ENCODE assay signal across 2 cellular contexts in genomic region chr17:16148596-16148995, GRCh38.
TF ChIP-seq lines count a peak whose summit lies in the region.

No MANE protein-coding gene starts in this region.

TF ChIP-seq in A549, 52 proteins besides CTCF, POLR2A, EP300 and RAD21 (continued from another document):
- TF ChIP-seq, protein P1, sequence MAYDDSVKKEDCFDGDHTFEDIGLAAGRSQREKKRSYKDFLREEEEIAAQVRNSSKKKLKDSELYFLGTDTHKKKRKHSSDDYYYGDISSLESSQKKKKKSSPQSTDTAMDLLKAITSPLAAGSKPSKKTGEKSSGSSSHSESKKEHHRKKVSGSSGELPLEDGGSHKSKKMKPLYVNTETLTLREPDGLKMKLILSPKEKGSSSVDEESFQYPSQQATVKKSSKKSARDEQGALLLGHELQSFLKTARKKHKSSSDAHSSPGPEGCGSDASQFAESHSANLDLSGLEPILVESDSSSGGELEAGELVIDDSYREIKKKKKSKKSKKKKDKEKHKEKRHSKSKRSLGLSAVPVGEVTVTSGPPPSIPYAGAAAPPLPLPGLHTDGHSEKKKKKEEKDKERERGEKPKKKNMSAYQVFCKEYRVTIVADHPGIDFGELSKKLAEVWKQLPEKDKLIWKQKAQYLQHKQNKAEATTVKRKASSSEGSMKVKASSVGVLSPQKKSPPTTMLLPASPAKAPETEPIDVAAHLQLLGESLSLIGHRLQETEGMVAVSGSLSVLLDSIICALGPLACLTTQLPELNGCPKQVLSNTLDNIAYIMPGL (CRISPR knock-in tag; IDR thresholded peaks at IDR 0.05; ENCODE audit: borderline replicate concordance) = no peak
- TF ChIP-seq MAZ (IDR thresholded peaks at IDR 0.05; ENCODE audit: borderline replicate concordance, low read depth, low read length) (no peak), USF2 (IDR thresholded peaks at IDR 0.05) (no peak), SMC3 (IDR thresholded peaks at IDR 0.05) (no peak), BHLHE40 (IDR thresholded peaks at IDR 0.05; ENCODE audit: low read depth, low read length) (no peak), POLR2AphosphoS2 (conservative IDR thresholded peaks at IDR 0.05; ENCODE audit: low read length) (no peak), TP53 (CRISPR knock-in tag; IDR thresholded peaks at IDR 0.05) (no peak), CHD4 (IDR thresholded peaks at IDR 0.05; ENCODE audit: borderline replicate concordance) (no peak), NPAS2 (CRISPR knock-in tag; IDR thresholded peaks at IDR 0.05; ENCODE audit: borderline replicate concordance) (no peak), SREBF2 (IDR thresholded peaks at IDR 0.05) (no peak)

TF ChIP-seq in WTC11, 78 proteins besides CTCF, POLR2A, EP300 and RAD21 (continued from another document):
- TF ChIP-seq, protein P2, sequence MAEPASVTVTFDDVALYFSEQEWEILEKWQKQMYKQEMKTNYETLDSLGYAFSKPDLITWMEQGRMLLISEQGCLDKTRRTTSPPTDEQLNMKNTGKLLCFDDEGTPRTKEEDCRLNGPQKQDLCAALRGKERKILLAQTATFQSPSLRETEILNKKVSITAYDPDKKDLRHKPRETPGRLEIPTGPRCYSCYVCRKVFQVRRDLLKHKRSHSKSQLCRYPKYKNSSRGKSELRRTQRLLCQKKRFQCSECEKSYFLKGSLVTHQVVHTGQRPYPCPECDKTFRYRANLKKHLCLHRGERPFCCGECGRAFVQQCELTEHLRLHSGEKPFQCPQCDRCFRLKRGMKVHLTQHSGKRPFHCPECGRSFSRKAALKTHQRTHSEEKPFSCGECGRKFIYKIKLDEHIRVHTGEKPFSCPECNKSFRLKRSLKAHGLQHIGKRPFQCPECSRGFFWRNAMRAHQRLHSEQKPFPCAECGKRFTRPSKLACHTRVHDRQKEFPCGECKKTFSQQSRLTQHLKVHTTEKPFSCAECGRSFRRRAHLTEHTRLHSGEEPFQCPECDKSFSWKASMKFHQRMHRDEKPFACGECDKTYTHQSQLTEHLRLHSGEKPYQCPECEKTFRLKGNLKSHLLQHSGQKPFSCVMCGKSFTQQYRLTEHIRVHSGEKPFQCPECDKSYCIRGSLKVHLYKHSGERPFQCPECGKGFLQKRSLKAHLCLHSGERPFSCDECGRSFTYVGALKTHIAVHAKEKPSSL (CRISPR knock-in tag; conservative IDR thresholded peaks at IDR 0.05) = no peak
- TF ChIP-seq ATF1 (CRISPR knock-in tag; IDR thresholded peaks at IDR 0.05) (no peak), JUN (CRISPR knock-in tag; IDR thresholded peaks at IDR 0.05) (no peak), CREB1 (CRISPR knock-in tag; IDR thresholded peaks at IDR 0.05) (no peak)
- TF ChIP-seq, protein P3, sequence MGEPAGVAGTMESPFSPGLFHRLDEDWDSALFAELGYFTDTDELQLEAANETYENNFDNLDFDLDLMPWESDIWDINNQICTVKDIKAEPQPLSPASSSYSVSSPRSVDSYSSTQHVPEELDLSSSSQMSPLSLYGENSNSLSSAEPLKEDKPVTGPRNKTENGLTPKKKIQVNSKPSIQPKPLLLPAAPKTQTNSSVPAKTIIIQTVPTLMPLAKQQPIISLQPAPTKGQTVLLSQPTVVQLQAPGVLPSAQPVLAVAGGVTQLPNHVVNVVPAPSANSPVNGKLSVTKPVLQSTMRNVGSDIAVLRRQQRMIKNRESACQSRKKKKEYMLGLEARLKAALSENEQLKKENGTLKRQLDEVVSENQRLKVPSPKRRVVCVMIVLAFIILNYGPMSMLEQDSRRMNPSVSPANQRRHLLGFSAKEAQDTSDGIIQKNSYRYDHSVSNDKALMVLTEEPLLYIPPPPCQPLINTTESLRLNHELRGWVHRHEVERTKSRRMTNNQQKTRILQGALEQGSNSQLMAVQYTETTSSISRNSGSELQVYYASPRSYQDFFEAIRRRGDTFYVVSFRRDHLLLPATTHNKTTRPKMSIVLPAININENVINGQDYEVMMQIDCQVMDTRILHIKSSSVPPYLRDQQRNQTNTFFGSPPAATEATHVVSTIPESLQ (CRISPR knock-in tag; IDR thresholded peaks at IDR 0.05) = no peak
